8 cellular contexts compared by ENCODE assay signal in genomic region chr9:105557804-105558610, GRCh38. TPM values are rescaled to one million over a fixed set of nuclear protein-coding genes. Genes with fewer than 3 reads are reported as not detected.
DNase-seq lines count a peak whose midpoint lies in the region; ATAC-seq and TF ChIP-seq lines count a peak whose summit lies in the region.

Gene FKTN (plus strand): TSS chr9:105558131. CDS start chr9:105575033, 16,902 bp downstream.

- peak; percentile 97 for ATAC-seq in GM19467 (IDR thresholded peaks at IDR 0.05; ENCODE audit: unreplicated experiment)

- peaks cover 31% of the 10 kb centered on the region for H3K9me3 ChIP-seq in endodermal cell (ENCODE audit: control insufficient read depth, low read length)
- H3K9me3 ChIP-seq in mesodermal cell (ENCODE audit: control insufficient read depth, low read length), result peaks cover 11% of the 10 kb centered on the region

- peaks cover 6% of the 10 kb centered on the region for H3K27me3 ChIP-seq in endodermal cell (ENCODE audit: control insufficient read depth, insufficient read depth, low read length, poor library complexity, severe bottlenecking)

- peak within 1 kb of the TSS; percentile 87 for H3K27ac Mint-ChIP-seq in endodermal cell

- H3K9me3 Mint-ChIP-seq in endodermal cell, result peaks cover 28% of the 10 kb centered on the region

- H3K4me1 ChIP-seq in endodermal cell (ENCODE audit: control insufficient read depth, insufficient read depth, low read length) (no peaks in the 10 kb centered on the region), mesodermal cell (ENCODE audit: control insufficient read depth, insufficient read depth, low read length, poor library complexity, severe bottlenecking) (no peaks in the 10 kb centered on the region)

- H3K27ac ChIP-seq in endodermal cell (ENCODE audit: low read depth, low read length), result peak within 1 kb of the TSS; percentile 73
- peak within 1 kb of the TSS; percentile 82 for H3K27ac ChIP-seq in mesodermal cell (ENCODE audit: low read depth, low read length, severe bottlenecking)

- H3K36me3 ChIP-seq in endodermal cell (ENCODE audit: control insufficient read depth, insufficient read depth, low read length) (no peaks in the 10 kb centered on the region), mesodermal cell (ENCODE audit: control insufficient read depth, insufficient read depth, low read length) (peaks cover 11% of the 10 kb centered on the region)

- H3K36me3 Mint-ChIP-seq in endodermal cell (ENCODE audit: low read depth), result peaks cover 22% of the 10 kb centered on the region

- DNase-seq in COLO829 (ENCODE audit: low spot score) (peak; percentile 87), HPDE6-E6E7 (ENCODE audit: extremely low spot score) (peak; percentile 84), NOMO-1 treated with dmso at 0.1 percent for 144 hours (lab: John Stamatoyannopoulos, UW; ENCODE audit: unreplicated experiment) (peak; percentile 68), endodermal cell (peak; percentile 98)
- DNase-seq in activated CD8-positive, alpha-beta memory T cell treated with anti-CD3 and anti-CD28 coated beads for 48 hours (ENCODE audit: low read depth in 2 of 3, low spot score in 2 of 3), result peak; percentile 55 to 64 (median 58)
- DNase-seq in stimulated activated CD8-positive, alpha-beta memory T cell treated with anti-CD3 and anti-CD28 coated beads, Interleukin-15, amount 100 ng/mL, for 4 hours (ENCODE audit: low read depth in 2 of 2), result peak; percentile 69 to 70

- H3K4me3 ChIP-seq in endodermal cell (ENCODE audit: low read length), result peak within 1 kb of the TSS; percentile 95
- H3K4me3 ChIP-seq in mesodermal cell (ENCODE audit: extremely low read depth, insufficient read depth, low read length, poor library complexity, severe bottlenecking), result peak within 1 kb of the TSS; percentile 69

- H3K27me3 Mint-ChIP-seq in endodermal cell (ENCODE audit: insufficient read depth), result peaks cover 21% of the 10 kb centered on the region

- peak within 1 kb of the TSS; percentile 87 for H3K4me3 Mint-ChIP-seq in endodermal cell

- H3K4me1 Mint-ChIP-seq in endodermal cell, result peaks cover 11% of the 10 kb centered on the region

- H3K9ac ChIP-seq in endodermal cell (ENCODE audit: extremely low read depth, low read length, poor library complexity, severe bottlenecking), result peak within 1 kb of the TSS; percentile 63

- TF ChIP-seq CTCF in endodermal cell (conservative IDR thresholded peaks at IDR 0.05), result no peak

- 5 to 6% methylated on average over 25 to 49 of the region's 49 CpGs for WGBS in endodermal cell (ENCODE audit: insufficient coverage in 1 of 2, insufficient read length in 1 of 2), 2 experiments
- WGBS in mesodermal cell (ENCODE audit: insufficient coverage in 2 of 2), 2 experiments, result 5 to 6% methylated on average over 36 to 43 of the region's 49 CpGs

RNA-seq across cellular contexts. Expression of gene FKTN, which starts in this region (rescaled TPM):
- 10 to 100 TPM; 11.7 to 20.8 TPM for total RNA-seq in endodermal cell
- 14.2 TPM for polyA plus RNA-seq in endodermal cell (2013, experiment 1 of 2)
- 13.1 TPM for polyA plus RNA-seq in endodermal cell (2013, experiment 2 of 2)
- polyA plus RNA-seq in mesodermal cell (2013, experiment 1 of 2), result 12.9 TPM
- 15.7 TPM for polyA plus RNA-seq in mesodermal cell (2013, experiment 2 of 2)

Comparison
In these comparisons a context has a peak if more than half of its experiments do, and no peak if none do; other contexts are left out.
1. Peak in every context shown above with its lines: DNase-seq, ATAC-seq, H3K4me3 ChIP-seq and H3K27ac ChIP-seq.